ENCODE assay signal across 8 cellular contexts in genomic region chr15:61835476-61836106, GRCh38.
DNase-seq lines count a peak whose midpoint lies in the region; ATAC-seq and TF ChIP-seq lines count a peak whose summit lies in the region.

No MANE protein-coding gene starts in this region.

- peak; percentile 48 for ATAC-seq in GM21381 (IDR thresholded peaks at IDR 0.05; ENCODE audit: unreplicated experiment)
- no peak for ATAC-seq in GM18870 (IDR thresholded peaks at IDR 0.05; ENCODE audit: unreplicated experiment)

- H2AK5ac ChIP-seq in mesendoderm (ENCODE audit: low read length) = no peak overlapping the region

- no peak overlapping the region for H3K23ac ChIP-seq in mesendoderm (ENCODE audit: low read length)

- CTCF ChIA-PET in AG04449 (lab: Yijun Ruan, JAX) = interaction anchor here (0.7 to 5.9 kb wide), 43 partner anchors 10 to 1353 kb away, joined by 3 to 60 read pairs (median 4); partner anchors contain the start of genes C2CD4A and VPS13C

- H3K36me3 ChIP-seq in mesendoderm (ENCODE audit: control insufficient read depth, insufficient read depth, low read length) = no peaks in the 10 kb centered on the region

- H3K4me3 ChIP-seq in AG04449 (ENCODE audit: low read depth, low read length) = peak overlapping the region; percentile 25
- no peak overlapping the region for H3K4me3 ChIP-seq in mesendoderm (ENCODE audit: low read length)

- WGBS in mesendoderm (ENCODE audit: extremely low coverage, insufficient coverage, low lambda C conversion rate) = no CpG with 5 or more reads among the region's 9 CpGs

- H3K56ac ChIP-seq in mesendoderm (ENCODE audit: low read length) = peak overlapping the region; percentile 31

- H3K27ac ChIP-seq in mesendoderm (ENCODE audit: low read depth, low read length) = no peak overlapping the region

- H3K9ac ChIP-seq in mesendoderm (ENCODE audit: low read length) = no peak overlapping the region

- TF ChIP-seq CTCF in AG04449 (IDR thresholded peaks at IDR 0.05; ENCODE audit: insufficient read depth, low read length, missing control alignments) = peak; percentile 92

- no peak overlapping the region for H3K4me2 ChIP-seq in mesendoderm (ENCODE audit: low read length)

- H3K79me1 ChIP-seq in mesendoderm (ENCODE audit: low read length) = no peaks in the 10 kb centered on the region

- H4K5ac ChIP-seq in mesendoderm (ENCODE audit: low read length) = no peak overlapping the region

- POLR2A ChIA-PET in AG04449 (lab: Yijun Ruan, JAX) = no interaction called here

- H2BK120ac ChIP-seq in mesendoderm (ENCODE audit: low read depth, low read length) = no peak overlapping the region

- no peak overlapping the region for H3K18ac ChIP-seq in mesendoderm (ENCODE audit: low read length)

- DNase-seq in AG04449 (ENCODE audit: low read depth, low spot score) (no peak), NCI-H524 treated with DMSO at 0.1 percent for 48 hours (lab: John Stamatoyannopoulos, UW) (peak; percentile 20), mesendoderm (peak; percentile 67)
- peak; percentile 60 to 68 for DNase-seq in activated CD4-positive, alpha-beta T cell treated with anti-CD3 and anti-CD28 coated beads, Interleukin-2, amount 50 U/mL, for 48 hours
- peak; percentile 22 for DNase-seq in effector CD8-positive, alpha-beta T cell (lab: John Stamatoyannopoulos, UW)
- DNase-seq in stimulated activated CD8-positive, alpha-beta memory T cell treated with anti-CD3 and anti-CD28 coated beads, Interleukin-4, amount 100 ng/mL, for 24 hours (ENCODE audit: low read depth) = peak; percentile 24

- peaks cover 3% of the 10 kb centered on the region for H3K4me1 ChIP-seq in mesendoderm (ENCODE audit: control insufficient read depth, low read depth, low read length)

- H3K27me3 ChIP-seq in mesendoderm (ENCODE audit: insufficient read depth, low read length, poor library complexity) = no peaks in the 10 kb centered on the region

- no peak overlapping the region for H2BK15ac ChIP-seq in mesendoderm (replicated peaks; ENCODE audit: low read depth)

- H3K79me2 ChIP-seq in mesendoderm (ENCODE audit: control insufficient read depth, insufficient read depth, low read length) = no peaks in the 10 kb centered on the region

- no peak overlapping the region for H2BK5ac ChIP-seq in mesendoderm (ENCODE audit: low read length)

- no peak overlapping the region for H3K4ac ChIP-seq in mesendoderm (ENCODE audit: low read depth, low read length)

- no peak overlapping the region for H4K8ac ChIP-seq in mesendoderm (ENCODE audit: low read depth, low read length)
